In the genomic region with DNA sequence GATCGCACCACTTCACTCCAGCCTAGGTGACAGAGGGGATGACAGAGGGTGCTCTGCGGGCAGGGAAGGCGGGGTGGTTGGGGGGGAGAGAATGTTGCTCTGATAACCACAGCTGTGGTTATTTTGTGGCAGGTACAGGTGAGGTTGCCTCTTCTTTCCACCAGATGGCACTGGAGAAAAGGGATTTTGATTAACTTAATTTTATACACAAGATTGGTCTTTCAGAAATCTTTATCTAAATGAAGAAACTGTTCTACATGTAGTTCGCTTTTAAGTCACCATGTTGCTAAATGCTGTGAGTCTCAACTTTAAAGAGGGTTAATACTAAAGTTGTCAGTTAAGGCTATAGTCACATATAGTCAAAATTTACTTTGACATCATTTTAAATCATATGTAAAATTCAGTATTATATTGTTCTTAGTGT, we compare ENCODE assay signal across 8 cellular contexts. TPM values are rescaled to one million over a fixed set of nuclear protein-coding genes. Genes with fewer than 3 reads are reported as not detected.
DNase-seq lines count a peak whose midpoint lies in the region.

No MANE protein-coding gene starts in this region.

- no peaks in the 10 kb centered on the region for H3K9me3 Mint-ChIP-seq in immature natural killer cell

- DNase-seq in DMS79 treated with DMSO at 0.1 percent for 48 hours (lab: John Stamatoyannopoulos, UW) = peak; percentile 16
- DNase-seq in DMS79 (lab: John Stamatoyannopoulos, UW) = no peak
- DNase-seq in NCI-H2107 treated with DMSO at 0.1 percent for 48 hours (lab: John Stamatoyannopoulos, UW; ENCODE audit: unreplicated experiment) = peak; percentile 14
- peak; percentile 12 for DNase-seq in activated effector memory CD4-positive, alpha-beta T cell treated with Interleukin-2 at 50 U/mL for 16 hours
- DNase-seq in immature natural killer cell = peak in 2 of 3 donors; percentile 3 to 4
- peak; percentile 60 for DNase-seq in superior temporal gyrus (ENCODE audit: extremely low spot score)
- DNase-seq in SHP77 treated with DMSO at 0.1 percent for 48 hours (lab: John Stamatoyannopoulos, UW) = no peak
- no peak for DNase-seq in NK-92 treated with Interleukin-12 subunit alpha and Interleukin-12 subunit beta, amount 100 ng/mL, for 24 hours (lab: John Stamatoyannopoulos, UW)

- H3K36me3 Mint-ChIP-seq in immature natural killer cell = peaks cover 11 to 28% (median 20%) of the 10 kb centered on the region in 3 donors

- H3K4me1 Mint-ChIP-seq in immature natural killer cell = no peaks in the 10 kb centered on the region

- no peak overlapping the region for H3K4me3 Mint-ChIP-seq in immature natural killer cell

- H3K27ac Mint-ChIP-seq in immature natural killer cell = peak overlapping the region in 4 of 6 donors; percentile 34 to 63 (median 49)

- H3K27me3 Mint-ChIP-seq in immature natural killer cell (ENCODE audit: low read depth in 3 of 3) = no peaks in the 10 kb centered on the region

RNA-seq across cellular contexts. Expression of gene FGF23, which starts 25.7 kb away (rescaled TPM):
- polyA plus RNA-seq in immature natural killer cell = not detected

RNA-seq across cellular contexts. Expression of gene TIGAR, which starts 32.8 kb away (rescaled TPM):
- 1 to 10 TPM; 2.1 to 8.9 (median 4.3) TPM for polyA plus RNA-seq in immature natural killer cell

Comparison
In these comparisons a context has a peak if more than half of its experiments do, and no peak if none do; other contexts are left out.
1. DNase-seq: peak in DMS79 treated with DMSO at 0.1 percent for 48 hours (single experiment), NCI-H2107 treated with DMSO at 0.1 percent for 48 hours (single experiment), activated effector memory CD4-positive, alpha-beta T cell treated with Interleukin-2 at 50 U/mL for 16 hours (single experiment), immature natural killer cell (2 of 3) and superior temporal gyrus (single experiment); none in DMS79 (single experiment), SHP77 treated with DMSO at 0.1 percent for 48 hours (single experiment) and NK-92 treated with Interleukin-12 subunit alpha and Interleukin-12 subunit beta, amount 100 ng/mL, for 24 hours (single experiment).